ENCODE assay signal across 38 cellular contexts in the genomic region with DNA sequence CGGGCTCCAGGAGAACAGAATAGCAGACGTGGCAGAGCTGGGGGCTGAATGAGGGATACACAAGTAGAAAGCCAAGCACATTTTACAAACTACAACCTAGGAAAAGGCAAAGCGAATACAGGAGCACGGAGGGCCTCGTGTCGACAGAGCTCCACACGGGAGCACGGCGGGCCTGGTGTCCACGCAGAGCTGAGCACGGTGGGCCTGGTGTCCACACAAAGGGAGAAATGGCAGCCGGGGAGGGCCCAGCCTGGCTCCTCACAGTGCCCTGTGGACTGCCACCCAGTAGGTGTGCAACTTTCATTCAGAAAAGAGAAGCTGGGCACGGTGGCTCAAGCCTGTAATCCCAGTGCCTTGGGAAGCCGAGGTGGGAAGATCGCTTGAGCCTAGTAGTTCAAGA.
"Had no signal": no experiment of that assay in that cellular context is flagged by ENCODE, and none has a peak within 500 bp of the region (broad histone marks: within the 10 kb centered on the region; RNA-seq: fewer than 3 reads in every experiment).

No MANE protein-coding gene starts in this region.

- H3K9me3 Mint-ChIP-seq: activated CD4-positive, alpha-beta memory T cell treated with anti-CD3 and anti-CD28 coated beads, Interleukin-2, amount 10 ng/mL, durations not matched to agents 7 days and 5 days; activated CD4-positive, alpha-beta T cell treated with anti-CD3 and anti-CD28 coated beads, Interleukin-2, amount 10 ng/mL, durations not matched to agents 7 days and 5 days; activated naive CD4-positive, alpha-beta T cell treated with anti-CD3 and anti-CD28 coated beads for 36 hours; activated T-helper 1 cell treated with anti-CD3 and anti-CD28 coated beads, Interleukin-12 subunit alpha, Interleukin-12 subunit beta, Interleukin-2, Interleukin-4 antibody, amounts not matched to agents 30 ng/mL and 10 ng/mL and 1 ng/mL, durations not matched to agents 14 hours and 24 hours and 36 hours; activated T-helper 2 cell treated with anti-CD3 and anti-CD28 coated beads, Interferon-gamma antibody, Interleukin-2, Interleukin-4, amounts not matched to agents 10 μg/mL and 5 μg/mL and 100 μg/mL, durations not matched to agents 14 hours and 24 hours and 36 hours; brain; effector memory CD8-positive, alpha-beta T cell; T-helper 2 cell treated with Interferon-gamma antibody and Interleukin-4, amounts not matched to agents 5 μg/mL and 100 μg/mL, for 36 hours; WTC11 had no signal

- H3K4me2 ChIP-seq: hepatocyte had no signal

- H3K4me3 Mint-ChIP-seq: activated CD4-positive, alpha-beta memory T cell treated with anti-CD3 and anti-CD28 coated beads, Interleukin-2, amount 10 ng/mL, durations not matched to agents 7 days and 5 days; activated CD4-positive, alpha-beta T cell treated with anti-CD3 and anti-CD28 coated beads, Interleukin-2, amount 10 ng/mL, durations not matched to agents 7 days and 5 days; activated CD8-positive, alpha-beta memory T cell treated with anti-CD3 and anti-CD28 coated beads, Interleukin-2, amount 10 ng/mL, durations not matched to agents 7 days and 5 days; activated naive CD4-positive, alpha-beta T cell treated with anti-CD3 and anti-CD28 coated beads for 36 hours; activated naive CD8-positive, alpha-beta T cell; activated T-helper 1 cell treated with anti-CD3 and anti-CD28 coated beads, Interleukin-12 subunit alpha, Interleukin-12 subunit beta, Interleukin-2, Interleukin-4 antibody, amounts not matched to agents 30 ng/mL and 10 ng/mL and 1 ng/mL, durations not matched to agents 14 hours and 24 hours and 36 hours; brain; effector memory CD8-positive, alpha-beta T cell; T-helper 17 cell; T-helper 2 cell treated with Interferon-gamma antibody and Interleukin-4, amounts not matched to agents 5 μg/mL and 100 μg/mL, for 36 hours; WTC11 had no signal

- H3K27ac Mint-ChIP-seq: activated CD4-positive, alpha-beta memory T cell treated with anti-CD3 and anti-CD28 coated beads, Interleukin-2, amount 10 ng/mL, durations not matched to agents 7 days and 5 days; activated CD4-positive, alpha-beta T cell treated with anti-CD3 and anti-CD28 coated beads, Interleukin-2, amount 10 ng/mL, durations not matched to agents 7 days and 5 days; activated CD8-positive, alpha-beta memory T cell treated with anti-CD3 and anti-CD28 coated beads, Interleukin-2, amount 10 ng/mL, durations not matched to agents 7 days and 5 days; activated naive CD4-positive, alpha-beta T cell treated with anti-CD3 and anti-CD28 coated beads for 36 hours; activated naive CD8-positive, alpha-beta T cell; activated T-helper 1 cell treated with anti-CD3 and anti-CD28 coated beads, Interleukin-12 subunit alpha, Interleukin-12 subunit beta, Interleukin-2, Interleukin-4 antibody, amounts not matched to agents 30 ng/mL and 10 ng/mL and 1 ng/mL, durations not matched to agents 14 hours and 24 hours and 36 hours; activated T-helper 2 cell treated with anti-CD3 and anti-CD28 coated beads, Interferon-gamma antibody, Interleukin-2, Interleukin-4, amounts not matched to agents 10 μg/mL and 5 μg/mL and 100 μg/mL, durations not matched to agents 14 hours and 24 hours and 36 hours; brain; T-helper 2 cell treated with Interferon-gamma antibody and Interleukin-4, amounts not matched to agents 5 μg/mL and 100 μg/mL, for 36 hours; WTC11 had no signal

- H3K9me3 ChIP-seq: breast epithelium, esophagus squamous epithelium, gastroesophageal sphincter, heart right ventricle had no signal

- H3K4me3 ChIP-seq: breast epithelium, cardiac muscle cell, esophagus squamous epithelium, gastroesophageal sphincter, heart right ventricle, hepatocyte had no signal

- H2AFZ ChIP-seq: hepatocyte had no signal

- FAIRE-seq: colon, endothelial cell of umbilical vein had no signal

- H3K27me3 Mint-ChIP-seq: activated CD4-positive, alpha-beta memory T cell treated with anti-CD3 and anti-CD28 coated beads, Interleukin-2, amount 10 ng/mL, durations not matched to agents 7 days and 5 days; activated CD4-positive, alpha-beta T cell treated with anti-CD3 and anti-CD28 coated beads, Interleukin-2, amount 10 ng/mL, durations not matched to agents 7 days and 5 days; activated CD8-positive, alpha-beta memory T cell treated with anti-CD3 and anti-CD28 coated beads, Interleukin-2, amount 10 ng/mL, durations not matched to agents 7 days and 5 days; activated naive CD8-positive, alpha-beta T cell; effector memory CD8-positive, alpha-beta T cell; T-helper 17 cell had no signal

- H3K36me3 Mint-ChIP-seq: activated naive CD8-positive, alpha-beta T cell had no signal

- DNase-seq: activated CD4-positive, alpha-beta memory T cell treated with anti-CD3 and anti-CD28 coated beads, Interleukin-2, amount 10 ng/mL, durations not matched to agents 7 days and 5 days; activated CD4-positive, alpha-beta T cell treated with anti-CD3 and anti-CD28 coated beads for 1 hour; activated CD4-positive, alpha-beta T cell treated with anti-CD3 and anti-CD28 coated beads for 4 hours; activated CD4-positive, alpha-beta T cell treated with anti-CD3 and anti-CD28 coated beads, Interleukin-2, amount 10 ng/mL, durations not matched to agents 7 days and 5 days; activated CD4-positive, alpha-beta T cell treated with anti-CD3 and anti-CD28 coated beads, Interleukin-2, amount 50 U/mL, for 4 hours; activated CD8-positive, alpha-beta memory T cell treated with anti-CD3 and anti-CD28 coated beads, Interleukin-2, amount 10 ng/mL, durations not matched to agents 7 days and 5 days; activated CD8-positive, alpha-beta memory T cell treated with anti-CD3 and anti-CD28 coated beads, Interleukin-2, amount 50 U/mL, for 4 hours; activated effector memory CD4-positive, alpha-beta T cell treated with anti-CD3 and anti-CD28 coated beads, Interleukin-2, amount 50 U/mL, for 16 hours; activated naive CD4-positive, alpha-beta T cell treated with anti-CD3 and anti-CD28 coated beads for 36 hours; activated T-cell treated with anti-CD3 and anti-CD28 coated beads, Interleukin-2, amount 50 U/mL, for 1 hour; activated T-cell treated with anti-CD3 and anti-CD28 coated beads, Interleukin-2, amount 50 U/mL, for 48 hours; amygdala; aorta; central memory CD4-positive, alpha-beta T cell; cortex of kidney; dermis blood vessel endothelial cell; effector CD4-positive, alpha-beta T cell; effector memory CD8-positive, alpha-beta T cell; esophagus squamous epithelium; foreskin melanocyte; heart right ventricle; T-helper 1 cell; T-helper 17 cell; T1000 had no signal

- H3K27ac ChIP-seq: breast epithelium, cardiac muscle cell, epithelial cell of prostate, esophagus squamous epithelium, gastroesophageal sphincter, heart right ventricle, hepatocyte, VCaP had no signal

- ATAC-seq: activated CD8-positive, alpha-beta memory T cell treated with anti-CD3 and anti-CD28 coated beads, Interleukin-2, amount 10 ng/mL, durations not matched to agents 7 days and 5 days; effector memory CD8-positive, alpha-beta T cell; gastroesophageal sphincter; heart right ventricle; T-helper 17 cell; WTC11 had no signal

- H3K27me3 ChIP-seq: breast epithelium, cardiac muscle cell, esophagus squamous epithelium, gastroesophageal sphincter, heart right ventricle, hepatocyte had no signal
